ENCODE assay signal across 17 cellular contexts in the genomic region with DNA sequence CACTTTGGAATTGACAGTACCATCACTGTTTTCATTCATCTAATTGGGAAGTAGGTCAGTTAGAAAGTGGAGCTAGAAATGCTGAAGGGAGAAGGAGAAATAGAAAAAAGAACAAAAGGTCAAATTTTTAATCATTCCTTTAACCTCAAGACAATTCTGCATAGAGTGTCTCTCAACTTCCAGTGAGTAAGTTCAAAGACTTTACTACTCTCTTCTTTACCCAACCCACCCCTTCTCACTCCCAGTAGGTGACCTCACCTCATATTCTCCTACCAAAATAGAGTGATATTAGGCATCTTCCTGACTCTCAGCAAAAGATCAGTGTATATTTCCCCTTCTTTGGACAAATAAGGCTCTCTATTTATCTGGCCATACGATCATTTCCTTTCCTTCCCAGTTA.
DNase-seq lines count a peak whose midpoint lies in the region; ATAC-seq, FAIRE-seq and TF ChIP-seq lines count a peak whose summit lies in the region.
"Had no signal": no experiment of that assay in that cellular context is flagged by ENCODE, and none has a peak within 500 bp of the region (broad histone marks: within the 10 kb centered on the region; RNA-seq: fewer than 3 reads in every experiment).

No MANE protein-coding gene starts in this region.

- H2BK5ac ChIP-seq in trophoblast cell (ENCODE audit: low read depth, low read length, poor library complexity), result no peak overlapping the region

- no peak overlapping the region for H3K4ac ChIP-seq in trophoblast cell (ENCODE audit: low read depth, low read length)

- no peak overlapping the region for H4K12ac ChIP-seq in trophoblast cell (ENCODE audit: low read depth, low read length)

- H3K27me3 ChIP-seq in left ventricle myocardium inferior (ENCODE audit: low read depth), result no peaks in the 10 kb centered on the region
- no peaks in the 10 kb centered on the region for H3K27me3 ChIP-seq in right cardiac atrium (ENCODE audit: control insufficient read depth, insufficient read depth)
- no peaks in the 10 kb centered on the region for H3K27me3 ChIP-seq in skeletal muscle tissue (ENCODE audit: control insufficient read depth in 3 of 3, insufficient read depth in 3 of 3, low read length in 3 of 3)
- no peaks in the 10 kb centered on the region for H3K27me3 ChIP-seq in WERI-Rb-1 (ENCODE audit: insufficient read depth, low read depth, severe bottlenecking)
- H3K27me3 ChIP-seq in trophoblast cell (ENCODE audit: insufficient read depth, low read length), result no peaks in the 10 kb centered on the region

- intact Hi-C loops in left ventricle myocardium inferior (cut with micrococcal nuclease) (no loop called here), right cardiac atrium (cut with DNase I) (no loop called here), left ventricle myocardium superior (cut with micrococcal nuclease) (no loop called here)

- DNase-seq in left ventricle myocardium inferior (no peak), right cardiac atrium (no peak), left ventricle myocardium superior (no peak), urothelium cell line (ENCODE audit: low spot score) (no peak), WERI-Rb-1 (no peak), substantia nigra (lab: John Stamatoyannopoulos, UW) (no peak), trophoblast cell (no peak)
- DNase-seq: CD4-positive, alpha-beta T cell; GF-D8; NCI-H1105 treated with DMSO at 0.1 percent for 48 hours; NCI-H1694; NCI-H524; NCI-H82; RPMI8226 had no signal

- WGBS in right cardiac atrium, result 68% methylated on average over 1 of the region's 1 CpG
- WGBS in trophoblast cell (ENCODE audit: extremely low coverage, insufficient coverage, insufficient read length), result no CpG with 5 or more reads among the region's 1 CpG

- H3K4me3 ChIP-seq in left ventricle myocardium inferior (no peak overlapping the region), right cardiac atrium (ENCODE audit: low read length) (no peak overlapping the region), skeletal muscle tissue (ENCODE audit: low read length in 3 of 3) (no peak overlapping the region), WERI-Rb-1 (ENCODE audit: low read depth, low read length) (no peak overlapping the region), trophoblast cell (ENCODE audit: low read depth, low read length) (no peak overlapping the region)
- H3K4me3 ChIP-seq: A549 had no signal

- no peaks in the 10 kb centered on the region for H3K79me1 ChIP-seq in trophoblast cell (ENCODE audit: low read length)

- no peak overlapping the region for H3K23ac ChIP-seq in trophoblast cell (ENCODE audit: low read length)

- H3K9me3 ChIP-seq in left ventricle myocardium inferior (replicated peaks) (no peaks in the 10 kb centered on the region), right cardiac atrium (ENCODE audit: control insufficient read depth, low read length) (no peaks in the 10 kb centered on the region), skeletal muscle tissue (ENCODE audit: control insufficient read depth in 3 of 3, low read length in 3 of 3) (no peaks in the 10 kb centered on the region), WERI-Rb-1 (ENCODE audit: severe bottlenecking) (no peaks in the 10 kb centered on the region), trophoblast cell (ENCODE audit: insufficient read depth, low read depth, low read length) (no peaks in the 10 kb centered on the region)
- H3K9me3 ChIP-seq: A549 had no signal

- H3K14ac ChIP-seq in trophoblast cell (ENCODE audit: low read length), result no peak overlapping the region

- no peak for ATAC-seq in right cardiac atrium
- ATAC-seq in left ventricle myocardium superior, result peak; percentile 33
- ATAC-seq: A549 had no signal

- no peak for TF ChIP-seq CTCF in left ventricle myocardium inferior (IDR thresholded peaks at IDR 0.05; ENCODE audit: borderline replicate concordance)
- no peak for TF ChIP-seq CTCF in WERI-Rb-1 (IDR thresholded peaks at IDR 0.05; ENCODE audit: low read depth, low read length)

- H3K36me3 ChIP-seq in left ventricle myocardium inferior (no peaks in the 10 kb centered on the region), skeletal muscle tissue (ENCODE audit: control insufficient read depth in 3 of 3, insufficient read depth in 3 of 3, low read length in 3 of 3) (no peaks in the 10 kb centered on the region), WERI-Rb-1 (no peaks in the 10 kb centered on the region), trophoblast cell (ENCODE audit: control insufficient read depth in 1 of 2, insufficient read depth in 2 of 2, low read length in 2 of 2) (no peaks in the 10 kb centered on the region)

- no peak overlapping the region for H3K4me2 ChIP-seq in trophoblast cell (ENCODE audit: low read length)
- H3K4me2 ChIP-seq: A549 had no signal

- H3K27ac ChIP-seq in left ventricle myocardium inferior (replicated peaks), result peak overlapping the region; percentile 74
- H3K27ac ChIP-seq in right cardiac atrium (ENCODE audit: low read length), result no peak overlapping the region
- H3K27ac ChIP-seq in skeletal muscle tissue (ENCODE audit: low read depth, low read length), result peak overlapping the region; percentile 53
- no peak overlapping the region for H3K27ac ChIP-seq in WERI-Rb-1
- H3K27ac ChIP-seq in substantia nigra (ENCODE audit: low read depth, low read length, poor library complexity, severe bottlenecking), result no peak overlapping the region
- no peak overlapping the region for H3K27ac ChIP-seq in trophoblast cell (ENCODE audit: low read depth, low read length)
- H3K27ac ChIP-seq: A549 had no signal

- H3K18ac ChIP-seq in trophoblast cell (ENCODE audit: low read length), result no peak overlapping the region

- H2AK5ac ChIP-seq in trophoblast cell (ENCODE audit: low read length), result no peak overlapping the region

- H2BK12ac ChIP-seq in trophoblast cell (ENCODE audit: low read length), result no peak overlapping the region

- peaks cover 11% of the 10 kb centered on the region for H3K4me1 ChIP-seq in left ventricle myocardium inferior
- no peaks in the 10 kb centered on the region for H3K4me1 ChIP-seq in right cardiac atrium (ENCODE audit: control insufficient read depth, insufficient read depth, low read length)
- H3K4me1 ChIP-seq in skeletal muscle tissue (ENCODE audit: control insufficient read depth in 3 of 3, insufficient read depth in 3 of 3, low read length in 3 of 3), result peaks cover 0 to 17% (median 3%) of the 10 kb centered on the region in 3 donors
- H3K4me1 ChIP-seq in trophoblast cell (ENCODE audit: control insufficient read depth in 1 of 2, insufficient read depth in 2 of 2, low read length in 2 of 2), result peaks cover 2 to 3% of the 10 kb centered on the region in 2 experiments
- H3K4me1 ChIP-seq: A549 had no signal

- no peak overlapping the region for H2BK120ac ChIP-seq in trophoblast cell (ENCODE audit: insufficient read depth, low read length, poor library complexity)

- no peak overlapping the region for H2AFZ ChIP-seq in trophoblast cell (ENCODE audit: insufficient read depth, low read length, poor library complexity)

- peak; percentile 73 for FAIRE-seq in urothelium cell line (lab: Jason Lieb, UNC)
- FAIRE-seq: H1 had no signal

- no peak overlapping the region for H3K9ac ChIP-seq in skeletal muscle tissue (ENCODE audit: low read depth in 1 of 3, low read length in 3 of 3)
- H3K9ac ChIP-seq in trophoblast cell (ENCODE audit: low read length), result no peak overlapping the region

- no peaks in the 10 kb centered on the region for H3K79me2 ChIP-seq in trophoblast cell (ENCODE audit: control insufficient read depth, insufficient read depth, low read length, poor library complexity)

- H4K8ac ChIP-seq in trophoblast cell (ENCODE audit: low read depth, low read length), result no peak overlapping the region

- H4K91ac ChIP-seq in trophoblast cell (ENCODE audit: low read depth, low read length), result no peak overlapping the region

Comparison
In these comparisons a context has a peak if more than half of its experiments do, and no peak if none do; other contexts are left out.
1. H3K27ac ChIP-seq: peak in left ventricle myocardium inferior (single experiment) and skeletal muscle tissue (single experiment); none in right cardiac atrium (single experiment), WERI-Rb-1 (single experiment), substantia nigra (single experiment) and trophoblast cell (single experiment).